1 cellular context compared by ENCODE assay signal in the genomic region with DNA sequence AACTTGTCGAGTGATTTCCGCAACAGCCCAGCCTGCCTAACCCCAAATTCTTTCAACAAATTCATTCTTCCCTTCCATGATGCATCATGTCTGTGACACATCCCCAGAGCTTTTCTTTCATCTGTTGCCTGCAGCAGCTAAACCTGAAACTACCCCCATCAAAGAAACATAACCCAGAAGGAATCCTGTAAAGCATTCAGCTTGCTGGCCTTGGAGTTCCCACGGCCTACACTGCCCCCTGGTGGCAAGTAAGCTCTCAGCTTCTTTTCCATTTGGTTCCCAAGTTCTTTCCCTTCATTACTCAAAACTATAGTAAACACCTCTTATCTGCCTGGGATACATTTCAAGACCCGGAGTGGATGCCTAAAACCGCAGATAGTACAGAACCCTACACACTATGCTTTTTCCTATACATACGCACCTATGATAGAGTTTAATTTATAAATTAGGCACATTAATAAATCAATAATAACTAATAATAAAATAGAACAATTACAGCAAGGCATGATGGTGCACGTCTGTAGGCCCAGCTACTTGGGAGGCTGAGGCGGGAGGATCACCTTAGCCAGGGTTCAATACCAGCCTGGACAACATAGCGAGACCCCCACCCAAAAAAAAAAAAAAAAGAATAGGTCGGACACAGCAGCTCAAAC.
A peak's percentile ranks its signal among the peaks of the same experiment; 100 is the strongest.
TF ChIP-seq lines count a peak whose summit lies in the region.

No MANE protein-coding gene starts in this region.

TF ChIP-seq in K562, 482 proteins besides CTCF, POLR2A, EP300 and RAD21 (continues in another document):
- TF ChIP-seq BRD9 (IDR thresholded peaks at IDR 0.05; ENCODE audit: low read depth, partially characterized antibody) (no peak), ZNF830 (CRISPR knock-in tag; IDR thresholded peaks at IDR 0.05) (no peak), RB1 (IDR thresholded peaks at IDR 0.05; ENCODE audit: low read depth) (peak; percentile 23; the same call in 1 of the 2 replicates), AFF1 (IDR thresholded peaks at IDR 0.05; ENCODE audit: low read depth in 1 of 2, partially characterized antibody in 2 of 2) (no peak), SAP30 (IDR thresholded peaks at IDR 0.05; ENCODE audit: borderline replicate concordance, insufficient read depth, low read depth, low read length, poor library complexity, severe bottlenecking) (no peak), U2AF1 (optimal IDR thresholded peaks at IDR 0.05; ENCODE audit: low read depth, low read length) (no peak), ATF3 (IDR thresholded peaks at IDR 0.05) (no peak), ATF3 (CRISPR knock-in tag; conservative IDR thresholded peaks at IDR 0.05) (no peak), ZNF263 (CRISPR knock-in tag; IDR thresholded peaks at IDR 0.05; ENCODE audit: borderline replicate concordance) (no peak), NCOA6 (IDR thresholded peaks at IDR 0.05) (no peak), HNRNPUL1 (IDR thresholded peaks at IDR 0.05; ENCODE audit: low read length) (no peak), ZNF699 (CRISPR knock-in tag; IDR thresholded peaks at IDR 0.05; ENCODE audit: insufficient replicate concordance) (no peak), ZNF717 (CRISPR knock-in tag; IDR thresholded peaks at IDR 0.05) (no peak), ZNF175 (CRISPR knock-in tag; IDR thresholded peaks at IDR 0.05; ENCODE audit: low read depth) (no peak), MAFG (tag; conservative IDR thresholded peaks at IDR 0.05) (no peak), FOXA1 (IDR thresholded peaks at IDR 0.05; ENCODE audit: borderline replicate concordance) (no peak), CREB3 (tag; conservative IDR thresholded peaks at IDR 0.05; ENCODE audit: low read depth) (no peak), SNIP1 (IDR thresholded peaks at IDR 0.05; ENCODE audit: low read depth) (no peak), YBX1 (IDR thresholded peaks at IDR 0.05) (no peak), CTCFL (IDR thresholded peaks at IDR 0.05; ENCODE audit: borderline replicate concordance, insufficient read depth, low read depth, low read length, poor library complexity, severe bottlenecking) (peak; percentile 13), HDGF (IDR thresholded peaks at IDR 0.05) (no peak), L3MBTL2 (IDR thresholded peaks at IDR 0.05) (0 out of 2 replicates have a peak, but pooled peaks have one; percentile 21), NFATC3 (IDR thresholded peaks at IDR 0.05) (no peak), MTA3 (IDR thresholded peaks at IDR 0.05; ENCODE audit: borderline replicate concordance) (no peak), SMARCC2 (IDR thresholded peaks at IDR 0.05; ENCODE audit: low read depth) (no peak), ZNF740 (CRISPR knock-in tag; IDR thresholded peaks at IDR 0.05) (no peak), ZNF740 (tag; IDR thresholded peaks at IDR 0.05) (no peak), KDM5B (IDR thresholded peaks at IDR 0.05; ENCODE audit: insufficient replicate concordance, low read depth, low read length) (no peak), XRCC5 (IDR thresholded peaks at IDR 0.05; ENCODE audit: low read depth, low read length) (peak; percentile 70; the same call in 1 of the 2 replicates), NFYB (IDR thresholded peaks at IDR 0.05; ENCODE audit: extremely low read depth, insufficient read length) (no peak), ADNP (tag; IDR thresholded peaks at IDR 0.05) (no peak), ZBTB8A (IDR thresholded peaks at IDR 0.05; ENCODE audit: partially characterized antibody) (no peak), POU5F1 (IDR thresholded peaks at IDR 0.05; ENCODE audit: borderline replicate concordance, low read depth, low read length, partially characterized antibody) (no peak), CREBBP (IDR thresholded peaks at IDR 0.05; ENCODE audit: low read depth, low read length) (no peak), FOXJ3 (CRISPR knock-in tag; IDR thresholded peaks at IDR 0.05) (no peak), REST (CRISPR knock-in tag; IDR thresholded peaks at IDR 0.05; ENCODE audit: low read depth) (no peak), MEF2A (IDR thresholded peaks at IDR 0.05; ENCODE audit: control insufficient read depth, low read depth, low read length) (no peak), RCOR1 (IDR thresholded peaks at IDR 0.05; ENCODE audit: borderline replicate concordance in 1 of 2, low read depth in 2 of 2, low read length in 2 of 2) (peak in 1 of 2 experiments; percentile 51; a peak in 1 of 4 replicates), PCBP1 (IDR thresholded peaks at IDR 0.05; ENCODE audit: low read depth, low read length, poor library complexity, severe bottlenecking) (no peak), SMARCB1 (IDR thresholded peaks at IDR 0.05; ENCODE audit: insufficient read length, low read depth) (no peak), ELF4 (CRISPR knock-in tag; IDR thresholded peaks at IDR 0.05) (no peak), NR4A1 (CRISPR knock-in tag; IDR thresholded peaks at IDR 0.05) (no peak), NR4A1 (tag; IDR thresholded peaks at IDR 0.05) (no peak), POLR3A (IDR thresholded peaks at IDR 0.05; ENCODE audit: borderline replicate concordance, extremely low read depth, insufficient read depth, insufficient read length) (no peak)
- TF ChIP-seq, protein P1, sequence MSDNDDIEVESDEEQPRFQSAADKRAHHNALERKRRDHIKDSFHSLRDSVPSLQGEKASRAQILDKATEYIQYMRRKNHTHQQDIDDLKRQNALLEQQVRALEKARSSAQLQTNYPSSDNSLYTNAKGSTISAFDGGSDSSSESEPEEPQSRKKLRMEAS (CRISPR knock-in tag; IDR thresholded peaks at IDR 0.05), result no peak
- TF ChIP-seq, protein P2, sequence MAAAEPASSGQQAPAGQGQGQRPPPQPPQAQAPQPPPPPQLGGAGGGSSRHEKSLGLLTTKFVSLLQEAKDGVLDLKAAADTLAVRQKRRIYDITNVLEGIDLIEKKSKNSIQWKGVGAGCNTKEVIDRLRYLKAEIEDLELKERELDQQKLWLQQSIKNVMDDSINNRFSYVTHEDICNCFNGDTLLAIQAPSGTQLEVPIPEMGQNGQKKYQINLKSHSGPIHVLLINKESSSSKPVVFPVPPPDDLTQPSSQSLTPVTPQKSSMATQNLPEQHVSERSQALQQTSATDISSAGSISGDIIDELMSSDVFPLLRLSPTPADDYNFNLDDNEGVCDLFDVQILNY (CRISPR knock-in tag; IDR thresholded peaks at IDR 0.05), result no peak
- TF ChIP-seq, protein P3, sequence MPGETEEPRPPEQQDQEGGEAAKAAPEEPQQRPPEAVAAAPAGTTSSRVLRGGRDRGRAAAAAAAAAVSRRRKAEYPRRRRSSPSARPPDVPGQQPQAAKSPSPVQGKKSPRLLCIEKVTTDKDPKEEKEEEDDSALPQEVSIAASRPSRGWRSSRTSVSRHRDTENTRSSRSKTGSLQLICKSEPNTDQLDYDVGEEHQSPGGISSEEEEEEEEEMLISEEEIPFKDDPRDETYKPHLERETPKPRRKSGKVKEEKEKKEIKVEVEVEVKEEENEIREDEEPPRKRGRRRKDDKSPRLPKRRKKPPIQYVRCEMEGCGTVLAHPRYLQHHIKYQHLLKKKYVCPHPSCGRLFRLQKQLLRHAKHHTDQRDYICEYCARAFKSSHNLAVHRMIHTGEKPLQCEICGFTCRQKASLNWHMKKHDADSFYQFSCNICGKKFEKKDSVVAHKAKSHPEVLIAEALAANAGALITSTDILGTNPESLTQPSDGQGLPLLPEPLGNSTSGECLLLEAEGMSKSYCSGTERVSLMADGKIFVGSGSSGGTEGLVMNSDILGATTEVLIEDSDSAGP (CRISPR knock-in tag; IDR thresholded peaks at IDR 0.05), result no peak
